In genomic region chr3:38453075-38453913, GRCh38 we compare ENCODE assay signal across 8 cellular contexts. TPM values are rescaled to one million over a fixed set of nuclear protein-coding genes. Genes with fewer than 3 reads are reported as not detected.
DNase-seq lines count a peak whose midpoint lies in the region; ATAC-seq, FAIRE-seq and TF ChIP-seq lines count a peak whose summit lies in the region.

ACVR2B (plus strand) TSS chr3:38453890; CDS start chr3:38454323, 433 bp downstream.

- H3K9me3 ChIP-seq in keratinocyte (ENCODE audit: control insufficient read depth, low read depth, low read length) = no peaks in the 10 kb centered on the region

- no peaks in the 10 kb centered on the region for H3K36me3 ChIP-seq in keratinocyte (ENCODE audit: control insufficient read depth in 2 of 2, extremely low read depth in 1 of 2, insufficient read depth in 2 of 2, low read length in 2 of 2)

- DNase-seq in GM13976 (ENCODE audit: low spot score) (peak; percentile 96), NCI-H2227 treated with DMSO at 0.1 percent for 48 hours (lab: John Stamatoyannopoulos, UW) (peak; percentile 71), cerebellar nuclear complex (lab: John Stamatoyannopoulos, UW) (peak; percentile 27 to 28), keratinocyte (ENCODE audit: low read depth, low spot score) (peak; percentile 23)
- DNase-seq in activated CD4-positive, CD25-positive, alpha-beta regulatory T cell treated with anti-CD3 and anti-CD28 coated beads, Interleukin-2, amount 50 U/mL, for 72 hours = peak; percentile 70
- DNase-seq in stimulated activated CD4-positive, alpha-beta T cell treated with anti-CD3 and anti-CD28 coated beads, Interleukin-12 subunit alpha, Interleukin-12 subunit beta, amount 100 ng/mL, for 4 hours = peak; percentile 72

- H2AFZ ChIP-seq in keratinocyte (ENCODE audit: control insufficient read depth, low read length) = peak within 1 kb of the TSS; percentile 75

- peaks cover 3% of the 10 kb centered on the region for H3K4me1 ChIP-seq in keratinocyte (ENCODE audit: control insufficient read depth, extremely low read depth, insufficient read depth, low read length)

- no peaks in the 10 kb centered on the region for H3K79me2 ChIP-seq in keratinocyte (ENCODE audit: control insufficient read depth, insufficient read depth, low read length)

- H3K27ac ChIP-seq in keratinocyte (ENCODE audit: control insufficient read depth, insufficient read depth, low read length) = peak within 1 kb of the TSS; percentile 14

- H3K4me2 ChIP-seq in keratinocyte (ENCODE audit: control insufficient read depth, extremely low read depth, insufficient read depth, low read depth, low read length) = peak within 1 kb of the TSS; percentile 82

- TF ChIP-seq CTCF in GM13976 (IDR thresholded peaks at IDR 0.05; ENCODE audit: borderline replicate concordance, control extremely low read depth, extremely low read depth, insufficient read depth, missing control alignments) (no peak), keratinocyte (optimal IDR thresholded peaks at IDR 0.05 in 1 of 3, IDR thresholded peaks at IDR 0.05 in 1 of 3, conservative IDR thresholded peaks at IDR 0.05 in 1 of 3; ENCODE audit: extremely low read depth in 1 of 3, insufficient read depth in 2 of 3, low read length in 3 of 3) (no peak)

- FAIRE-seq in keratinocyte (lab: Jason Lieb, UNC) = no peak

- ATAC-seq in HG03066 (IDR thresholded peaks at IDR 0.05; ENCODE audit: low read depth, unreplicated experiment) (peak; percentile 37), HG03457 (IDR thresholded peaks at IDR 0.05; ENCODE audit: unreplicated experiment) (no peak)

- peak within 1 kb of the TSS; percentile 77 for H3K9ac ChIP-seq in keratinocyte (ENCODE audit: control insufficient read depth, extremely low read depth, insufficient read depth, low read length)

- H3K9me1 ChIP-seq in keratinocyte (ENCODE audit: control insufficient read depth, extremely low read depth, insufficient read depth, low read length) = no peaks in the 10 kb centered on the region

- no peaks in the 10 kb centered on the region for H4K20me1 ChIP-seq in keratinocyte (ENCODE audit: control insufficient read depth, extremely low read depth, insufficient read depth, low read length)

- in situ Hi-C loops in GM13976 (cut with MboI; ENCODE audit: low sequenced_read_pairs, unreplicated experiment) = no loop called here

- dilution Hi-C loops in keratinocyte (cut with MboI; ENCODE audit: extremely low pct_ligation_motif_present, low sequenced_read_pairs) = no loop called here

- no peaks in the 10 kb centered on the region for H3K27me3 ChIP-seq in keratinocyte (ENCODE audit: control insufficient read depth, extremely low read depth, insufficient read depth, low read length)

- H3K4me3 ChIP-seq in keratinocyte (ENCODE audit: control insufficient read depth in 2 of 3, extremely low read depth in 1 of 3, insufficient read depth in 2 of 3, low read depth in 1 of 3, low read length in 3 of 3) = peak within 1 kb of the TSS; percentile 51 to 76 (median 60)

RNA-seq across cellular contexts. Expression of gene ACVR2B, which starts in this region (rescaled TPM):
- 0.37 to 0.71 TPM (median 0.46 TPM) in 3 replicates for polyA plus RNA-seq in keratinocyte
- 0.31 TPM for polyA plus RNA-seq in keratinocyte (2011; ENCODE audit: low read depth)
- 0.27 TPM in 2 replicates for polyA plus RNA-seq in keratinocyte (2011; cell fraction: cytosol; rRNA removed)
- polyA plus RNA-seq in keratinocyte (2011; cell fraction: nucleus; rRNA removed) = 0.83 and 1.0 TPM in 2 replicates
- polyA plus RNA-seq in keratinocyte (2012; ENCODE audit: low replicate concordance) = 0.37 and 0.57 TPM in 2 replicates
- polyA minus RNA-seq in keratinocyte = 1.7 to 4.7 TPM (median 1.8 TPM) in 3 replicates
- polyA minus RNA-seq in keratinocyte (2011; cell fraction: cytosol; rRNA and poly(A)+ RNA removed) = 0.77 TPM
- polyA minus RNA-seq in keratinocyte (2011; cell fraction: nucleus; rRNA and poly(A)+ RNA removed) = 1.8 and 2.5 TPM in 2 replicates

Comparison
In these comparisons a context has a peak if more than half of its experiments do, and no peak if none do; other contexts are left out.
1. DNase-seq: peak in every context shown above with its lines; median percentile 96 in GM13976; 72 in stimulated activated CD4-positive, alpha-beta T cell treated with anti-CD3 and anti-CD28 coated beads, Interleukin-12 subunit alpha, Interleukin-12 subunit beta, amount 100 ng/mL, for 4 hours; 71 in NCI-H2227 treated with DMSO at 0.1 percent for 48 hours; 70 in activated CD4-positive, CD25-positive, alpha-beta regulatory T cell treated with anti-CD3 and anti-CD28 coated beads, Interleukin-2, amount 50 U/mL, for 72 hours; 28 in cerebellar nuclear complex; 23 in keratinocyte.